Comparison of ENCODE assay signal across 16 cellular contexts in genomic region chr22:50216161-50216683, GRCh38. TPM values are rescaled to one million over a fixed set of nuclear protein-coding genes. Genes with fewer than 3 reads are reported as not detected.
DNase-seq lines count a peak whose midpoint lies in the region; ATAC-seq and TF ChIP-seq lines count a peak whose summit lies in the region.
"Had no signal": no experiment of that assay in that cellular context is flagged by ENCODE, and none has a peak within 500 bp of the region (broad histone marks: within the 10 kb centered on the region; RNA-seq: fewer than 3 reads in every experiment).

No MANE protein-coding gene starts in this region.

- H2BK120ac ChIP-seq in trophoblast cell (ENCODE audit: insufficient read depth, low read length, poor library complexity), result no peak overlapping the region

- no peak overlapping the region for H4K8ac ChIP-seq in trophoblast cell (ENCODE audit: low read depth, low read length)

- H3K4me3 ChIP-seq in BLaER1 (no peak overlapping the region), trophoblast cell (ENCODE audit: low read depth, low read length) (no peak overlapping the region), Karpas-422 (ENCODE audit: low read length) (no peak overlapping the region), vagina (no peak overlapping the region)
- H3K4me3 ChIP-seq: GM23248 had no signal

- no peak for TF ChIP-seq POLR2A in vagina (IDR thresholded peaks at IDR 0.05)

- intact Hi-C loops in vagina (cut with DNase I), result no loop called here

- H3K4me2 ChIP-seq in BLaER1 (peak overlapping the region; percentile 80; the same call in 1 of the 2 replicates), trophoblast cell (ENCODE audit: low read length) (no peak overlapping the region), Karpas-422 (ENCODE audit: low read depth, low read length, poor library complexity, severe bottlenecking) (no peak overlapping the region)

- H3K9me3 ChIP-seq in BLaER1 (no peaks in the 10 kb centered on the region), trophoblast cell (ENCODE audit: insufficient read depth, low read depth, low read length) (peaks cover 14% of the 10 kb centered on the region), Karpas-422 (ENCODE audit: low read length) (no peaks in the 10 kb centered on the region), vagina (no peaks in the 10 kb centered on the region)

- H3K9me3 Mint-ChIP-seq in activated T-cell treated with anti-CD3 and anti-CD28 coated beads, Interleukin-2, amount 50 U/mL, for 24 hours, result no peaks in the 10 kb centered on the region
- H3K9me3 Mint-ChIP-seq in activated T-cell treated with anti-CD3 and anti-CD28 coated beads, Interleukin-2, amount 50 U/mL, for 4 hours, result no peaks in the 10 kb centered on the region
- no peaks in the 10 kb centered on the region for H3K9me3 Mint-ChIP-seq in chondrocyte (ENCODE audit: low read depth)
- H3K9me3 Mint-ChIP-seq: CD4-positive, alpha-beta T cell had no signal

- peak overlapping the region; percentile 61 for H3K27ac Mint-ChIP-seq in activated T-cell treated with anti-CD3 and anti-CD28 coated beads, Interleukin-2, amount 50 U/mL, for 24 hours
- H3K27ac Mint-ChIP-seq in chondrocyte (ENCODE audit: unreplicated experiment), result no peak overlapping the region
- H3K27ac Mint-ChIP-seq: CD4-positive, alpha-beta T cell had no signal

- H3K27me3 ChIP-seq in BLaER1 (no peaks in the 10 kb centered on the region), trophoblast cell (ENCODE audit: insufficient read depth, low read length) (no peaks in the 10 kb centered on the region), Karpas-422 (ENCODE audit: low read length) (no peaks in the 10 kb centered on the region), vagina (no peaks in the 10 kb centered on the region)

- peaks cover 91% of the 10 kb centered on the region for H3K36me3 Mint-ChIP-seq in activated T-cell treated with anti-CD3 and anti-CD28 coated beads, Interleukin-2, amount 50 U/mL, for 24 hours (ENCODE audit: low read depth)
- peaks cover 27% of the 10 kb centered on the region for H3K36me3 Mint-ChIP-seq in activated T-cell treated with anti-CD3 and anti-CD28 coated beads, Interleukin-2, amount 50 U/mL, for 4 hours (ENCODE audit: insufficient read depth)
- peaks cover 23% of the 10 kb centered on the region for H3K36me3 Mint-ChIP-seq in chondrocyte (ENCODE audit: low read depth)

- DNase-seq in activated T-cell treated with anti-CD3 and anti-CD28 coated beads, Interleukin-2, amount 50 U/mL, for 24 hours, result no peak
- DNase-seq in activated T-cell treated with anti-CD3 and anti-CD28 coated beads, Interleukin-2, amount 50 U/mL, for 4 hours, result no peak
- peak; percentile 89 for DNase-seq in chondrocyte (ENCODE audit: low spot score)
- DNase-seq in trophoblast cell, result no peak
- DNase-seq in Karpas-422, result no peak
- no peak for DNase-seq in vagina (ENCODE audit: extremely low spot score in 2 of 2)
- DNase-seq in GOT3 (lab: John Stamatoyannopoulos, UW), result no peak
- DNase-seq: ACHN; C1 segment of cervical spinal cord; Calu3; CD4-positive, alpha-beta T cell; DMS 273 treated with DMSO at 0.1 percent for 48 hours; GM23248; H7 had no signal

- H3K79me2 ChIP-seq in trophoblast cell (ENCODE audit: control insufficient read depth, insufficient read depth, low read length, poor library complexity), result no peaks in the 10 kb centered on the region
- peaks cover 28% of the 10 kb centered on the region for H3K79me2 ChIP-seq in Karpas-422 (ENCODE audit: low read length)

- H3K79me1 ChIP-seq in trophoblast cell (ENCODE audit: low read length), result no peaks in the 10 kb centered on the region

- H4K20me1 ChIP-seq in BLaER1 (peaks cover 99% of the 10 kb centered on the region), Karpas-422 (ENCODE audit: insufficient read depth, low read depth, low read length) (peaks cover 13% of the 10 kb centered on the region; the same call in 1 of the 2 replicates)

- H3K4me1 Mint-ChIP-seq in activated T-cell treated with anti-CD3 and anti-CD28 coated beads, Interleukin-2, amount 50 U/mL, for 24 hours (ENCODE audit: low read depth), result peaks cover 7% of the 10 kb centered on the region
- H3K4me1 Mint-ChIP-seq in activated T-cell treated with anti-CD3 and anti-CD28 coated beads, Interleukin-2, amount 50 U/mL, for 4 hours (ENCODE audit: low read depth), result peaks cover 10% of the 10 kb centered on the region
- H3K4me1 Mint-ChIP-seq in chondrocyte (ENCODE audit: low read depth), result peaks cover 7% of the 10 kb centered on the region

- TF ChIP-seq CTCF in chondrocyte (IDR thresholded peaks at IDR 0.05), result no peak
- no peak for TF ChIP-seq CTCF in vagina (IDR thresholded peaks at IDR 0.05)

- no CpG with 5 or more reads among the region's 14 CpGs for WGBS in trophoblast cell (ENCODE audit: extremely low coverage, insufficient coverage, insufficient read length)

- no peak overlapping the region for H4K91ac ChIP-seq in trophoblast cell (ENCODE audit: low read depth, low read length)

- no peak overlapping the region for H2AFZ ChIP-seq in trophoblast cell (ENCODE audit: insufficient read depth, low read length, poor library complexity)
- no peak overlapping the region for H2AFZ ChIP-seq in Karpas-422 (ENCODE audit: low read length)
- H2AFZ ChIP-seq: GM23248 had no signal

- no peak overlapping the region for H2BK5ac ChIP-seq in trophoblast cell (ENCODE audit: low read depth, low read length, poor library complexity)

- H3K4me3 Mint-ChIP-seq in activated T-cell treated with anti-CD3 and anti-CD28 coated beads, Interleukin-2, amount 50 U/mL, for 24 hours, result no peak overlapping the region
- no peak overlapping the region for H3K4me3 Mint-ChIP-seq in activated T-cell treated with anti-CD3 and anti-CD28 coated beads, Interleukin-2, amount 50 U/mL, for 4 hours
- H3K4me3 Mint-ChIP-seq in chondrocyte (ENCODE audit: unreplicated experiment), result no peak overlapping the region
- H3K4me3 Mint-ChIP-seq: CD4-positive, alpha-beta T cell had no signal

- H3K9me2 ChIP-seq in Karpas-422 (replicated peaks; ENCODE audit: insufficient read depth, low read length), result no peaks in the 10 kb centered on the region

- H3K36me3 ChIP-seq in BLaER1, result peaks cover 94% of the 10 kb centered on the region
- peaks cover 81% of the 10 kb centered on the region in 2 experiments for H3K36me3 ChIP-seq in trophoblast cell (ENCODE audit: control insufficient read depth in 1 of 2, insufficient read depth in 2 of 2, low read length in 2 of 2)
- H3K36me3 ChIP-seq in Karpas-422 (ENCODE audit: insufficient read depth, low read length), result peaks cover 27% of the 10 kb centered on the region
- H3K36me3 ChIP-seq in vagina, result peaks cover 0 to 82% of the 10 kb centered on the region in 2 donors

- no peak overlapping the region for H3K27ac ChIP-seq in BLaER1
- no peak overlapping the region for H3K27ac ChIP-seq in trophoblast cell (ENCODE audit: low read depth, low read length)
- no peak overlapping the region for H3K27ac ChIP-seq in Karpas-422 (ENCODE audit: low read length)
- H3K27ac ChIP-seq in vagina, result no peak overlapping the region
- H3K27ac ChIP-seq: GM23248 had no signal

- peak overlapping the region; percentile 23 for H4K12ac ChIP-seq in trophoblast cell (ENCODE audit: low read depth, low read length)

- no peak overlapping the region for H3K18ac ChIP-seq in trophoblast cell (ENCODE audit: low read length)

- ATAC-seq in activated T-cell treated with anti-CD3 and anti-CD28 coated beads, Interleukin-2, amount 50 U/mL, for 4 hours, result no peak
- ATAC-seq: HepG2 had no signal

- H3K9ac ChIP-seq in BLaER1, result no peak overlapping the region
- H3K9ac ChIP-seq in trophoblast cell (ENCODE audit: low read length), result no peak overlapping the region
- no peak overlapping the region for H3K9ac ChIP-seq in Karpas-422 (ENCODE audit: low read length)
- H3K9ac ChIP-seq: GM23248 had no signal

- H3K4me1 ChIP-seq in BLaER1 (peaks cover 55% of the 10 kb centered on the region), trophoblast cell (ENCODE audit: control insufficient read depth in 1 of 2, insufficient read depth in 2 of 2, low read length in 2 of 2) (no peaks in the 10 kb centered on the region), Karpas-422 (ENCODE audit: low read length) (peaks cover 6% of the 10 kb centered on the region), vagina (no peaks in the 10 kb centered on the region)

- no peaks in the 10 kb centered on the region for H3K27me3 Mint-ChIP-seq in activated T-cell treated with anti-CD3 and anti-CD28 coated beads, Interleukin-2, amount 50 U/mL, for 24 hours
- H3K27me3 Mint-ChIP-seq in activated T-cell treated with anti-CD3 and anti-CD28 coated beads, Interleukin-2, amount 50 U/mL, for 4 hours (ENCODE audit: low read depth), result no peaks in the 10 kb centered on the region
- H3K27me3 Mint-ChIP-seq in chondrocyte (ENCODE audit: low read depth), result no peaks in the 10 kb centered on the region
- H3K27me3 Mint-ChIP-seq: CD4-positive, alpha-beta T cell had no signal

- H3K23ac ChIP-seq in trophoblast cell (ENCODE audit: low read length), result no peak overlapping the region

- H3K14ac ChIP-seq in trophoblast cell (ENCODE audit: low read length), result no peak overlapping the region

- H3K4ac ChIP-seq in trophoblast cell (ENCODE audit: low read depth, low read length), result no peak overlapping the region

- no peak overlapping the region for H2BK12ac ChIP-seq in trophoblast cell (ENCODE audit: low read length)

- no peak overlapping the region for H2AK5ac ChIP-seq in trophoblast cell (ENCODE audit: low read length)

RNA-seq across cellular contexts. Expression of gene SELENOO, which starts 15.4 kb away (rescaled TPM):
- total RNA-seq in activated T-cell treated with anti-CD3 and anti-CD28 coated beads, Interleukin-2, amount 50 U/mL, for 4 hours, result 10 to 100 TPM; 24.4 to 27.9 (median 26.9) TPM
- total RNA-seq in chondrocyte (14.8 to 22.8 TPM (median 17.1 TPM) in 3 replicates), vagina (39.0 TPM)
- polyA plus RNA-seq in trophoblast cell (2013), result 13.6 and 13.8 TPM in 2 replicates
- total RNA-seq in Karpas-422 (2014; rRNA removed; shearing (Covaris generic); ENCODE audit: low replicate concordance), result 20.0 and 64.1 TPM in 2 replicates

RNA-seq across cellular contexts. Expression of gene TUBGCP6, which starts 28.6 kb away (rescaled TPM):
- total RNA-seq in activated T-cell treated with anti-CD3 and anti-CD28 coated beads, Interleukin-2, amount 50 U/mL, for 4 hours, result 10 to 100 TPM; 44.5 to 50.6 (median 48.3) TPM
- total RNA-seq in chondrocyte (31.2 to 46.3 TPM (median 32.2 TPM) in 3 replicates), vagina (45.4 TPM)
- polyA plus RNA-seq in trophoblast cell (2013), result 9.8 and 10.1 TPM in 2 replicates
- 16.9 and 32.5 TPM in 2 replicates for total RNA-seq in Karpas-422 (2014; rRNA removed; shearing (Covaris generic); ENCODE audit: low replicate concordance)

RNA-seq across cellular contexts. Expression of gene TRABD, which starts 30.5 kb away (rescaled TPM):
- total RNA-seq in activated T-cell treated with anti-CD3 and anti-CD28 coated beads, Interleukin-2, amount 50 U/mL, for 4 hours, result 10 to 100 TPM; 91.3 to 95.0 (median 93.4) TPM
- total RNA-seq in chondrocyte (18.5 to 20.5 TPM (median 20.2 TPM) in 3 replicates), vagina (40.3 TPM)
- polyA plus RNA-seq in trophoblast cell (2013), result 43.0 and 44.0 TPM in 2 replicates
- 46.7 and 117 TPM in 2 replicates for total RNA-seq in Karpas-422 (2014; rRNA removed; shearing (Covaris generic); ENCODE audit: low replicate concordance)

RNA-seq across cellular contexts. Expression of gene HDAC10, which starts 34.8 kb away (rescaled TPM):
- total RNA-seq in activated T-cell treated with anti-CD3 and anti-CD28 coated beads, Interleukin-2, amount 50 U/mL, for 4 hours, result 10 to 100 TPM; 45.1 to 50.6 (median 48.2) TPM
- total RNA-seq in chondrocyte, result 29.1 to 36.8 TPM (median 35.3 TPM) in 3 replicates
- polyA plus RNA-seq in trophoblast cell (2013), result 16.1 TPM in 2 replicates
- 42.3 and 89.8 TPM in 2 replicates for total RNA-seq in Karpas-422 (2014; rRNA removed; shearing (Covaris generic); ENCODE audit: low replicate concordance)
- 29.2 TPM for total RNA-seq in vagina

RNA-seq across cellular contexts. Expression of gene MAPK12, which starts 45.3 kb away (rescaled TPM):
- total RNA-seq in activated T-cell treated with anti-CD3 and anti-CD28 coated beads, Interleukin-2, amount 50 U/mL, for 4 hours, result 1 to 10 TPM; 3.3 to 4.3 (median 3.9) TPM
- total RNA-seq in chondrocyte (34.6 to 46.6 TPM (median 44.7 TPM) in 3 replicates), vagina (15.0 TPM)
- 2.5 and 2.7 TPM in 2 replicates for polyA plus RNA-seq in trophoblast cell (2013)
- 45.4 and 110 TPM in 2 replicates for total RNA-seq in Karpas-422 (2014; rRNA removed; shearing (Covaris generic); ENCODE audit: low replicate concordance)
